9 cellular contexts compared by ENCODE assay signal in the genomic region with DNA sequence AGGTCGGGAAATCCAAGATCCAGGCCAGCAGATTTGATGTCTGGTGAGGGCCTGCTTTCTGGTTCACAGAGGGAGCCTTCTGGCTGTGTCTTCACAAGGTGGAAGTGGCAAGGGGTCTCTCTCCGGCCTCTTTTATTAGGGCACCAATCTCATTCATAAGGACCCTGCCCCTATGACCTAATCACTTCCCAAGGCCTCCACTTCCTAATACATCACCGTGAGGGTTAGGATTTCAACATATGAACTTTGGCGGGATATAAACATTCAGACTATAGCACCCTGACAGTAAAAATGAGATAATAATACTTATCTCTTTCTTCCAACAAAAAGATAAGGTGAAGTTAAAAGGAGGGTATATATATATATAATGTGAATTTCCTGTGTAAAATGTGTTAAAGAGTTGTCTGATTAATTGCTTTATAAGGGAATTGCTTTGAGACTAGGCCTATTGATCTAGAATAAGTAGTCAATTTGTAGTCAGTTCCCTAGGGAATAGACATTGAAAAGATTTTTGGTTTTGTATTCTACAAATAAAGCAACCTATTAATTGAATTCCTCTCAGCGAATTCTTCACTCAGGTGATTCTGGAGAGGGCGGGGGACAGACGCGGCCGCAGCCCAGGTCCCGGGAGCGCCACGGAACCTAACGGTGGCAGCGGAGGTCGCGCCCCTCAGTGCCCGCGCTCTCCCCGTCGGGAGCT. TPM values are rescaled to one million over a fixed set of nuclear protein-coding genes. Genes with fewer than 3 reads are reported as not detected.
DNase-seq lines count a peak whose midpoint lies in the region; ATAC-seq and TF ChIP-seq lines count a peak whose summit lies in the region.
"Had no signal": no experiment of that assay in that cellular context is flagged by ENCODE, and none has a peak within 500 bp of the region (broad histone marks: within the 10 kb centered on the region; RNA-seq: fewer than 3 reads in every experiment).

No MANE protein-coding gene starts in this region.

- CTCF ChIA-PET in A673 (lab: Charles Lee), result no interaction called here

- no peaks in the 10 kb centered on the region for H3K27me3 Mint-ChIP-seq in chondrocyte (ENCODE audit: low read depth)

- peak overlapping the region; percentile 55 for H3K4me3 Mint-ChIP-seq in chondrocyte (ENCODE audit: unreplicated experiment)

- H3K4me1 ChIP-seq in A673 (ENCODE audit: insufficient read depth, low read length, poor library complexity, severe bottlenecking) (peaks cover 7% of the 10 kb centered on the region), HUES48 (ENCODE audit: control insufficient read depth, insufficient read depth, low read length) (no peaks in the 10 kb centered on the region), muscle layer of colon (ENCODE audit: insufficient read depth, low read length) (peaks cover 16% of the 10 kb centered on the region)

- H3K36me3 ChIP-seq in A673 (ENCODE audit: insufficient read depth, low read length, poor library complexity, severe bottlenecking), result no peaks in the 10 kb centered on the region
- H3K36me3 ChIP-seq in HUES48 (ENCODE audit: control insufficient read depth, insufficient read depth, low read length), result no peaks in the 10 kb centered on the region
- no peaks in the 10 kb centered on the region for H3K36me3 ChIP-seq in muscle layer of colon (ENCODE audit: insufficient read depth, low read length)

- no peaks in the 10 kb centered on the region for H3K27me3 ChIP-seq in A673 (replicated peaks; ENCODE audit: insufficient read depth, low read depth, low read length, poor library complexity)
- H3K27me3 ChIP-seq in HUES48 (ENCODE audit: control insufficient read depth, insufficient read depth, low read length), result peaks cover 45% of the 10 kb centered on the region
- no peaks in the 10 kb centered on the region for H3K27me3 ChIP-seq in muscle layer of colon (ENCODE audit: control insufficient read depth in 1 of 2, insufficient read depth in 2 of 2, low read length in 2 of 2)

- H3K27ac ChIP-seq in A673 (ENCODE audit: low read depth, low read length, poor library complexity, severe bottlenecking), result no peak overlapping the region
- no peak overlapping the region for H3K27ac ChIP-seq in HUES48 (ENCODE audit: low read depth, low read length)
- peak overlapping the region; percentile 61 for H3K27ac ChIP-seq in muscle layer of colon (ENCODE audit: low read depth, low read length)

- intact Hi-C loops in A673 (cut with micrococcal nuclease; ENCODE audit: unreplicated experiment), result no loop called here

- H3K36me3 Mint-ChIP-seq in chondrocyte (ENCODE audit: low read depth), result no peaks in the 10 kb centered on the region

- no TSS peak for BruUV-seq in A673 (replicated peaks; lab: Mats Ljungman, UMichigan)

- POLR2A ChIA-PET in A673 (lab: Charles Lee; ENCODE audit: low non-redundant PET), result no interaction called here

- H3K27ac Mint-ChIP-seq in chondrocyte (ENCODE audit: unreplicated experiment), result peak overlapping the region; percentile 24

- DNase-seq in A673 (ENCODE audit: low spot score) (no peak), chondrocyte (ENCODE audit: low spot score) (no peak), OCI-M1 (lab: John Stamatoyannopoulos, UW) (no peak), ecto neural progenitor cell (ENCODE audit: low spot score) (no peak), AML-193 (lab: John Stamatoyannopoulos, UW) (no peak)
- DNase-seq: NCI-H1417 had no signal

- H3K9me3 Mint-ChIP-seq in chondrocyte (ENCODE audit: low read depth), result no peaks in the 10 kb centered on the region

- H3K4me3 ChIP-seq in A673 (ENCODE audit: low read depth, low read length, poor library complexity, severe bottlenecking) (peak overlapping the region; percentile 53), HUES48 (ENCODE audit: low read depth, low read length) (peak overlapping the region; percentile 71), muscle layer of colon (ENCODE audit: low read depth in 1 of 2, low read length in 2 of 2) (peak overlapping the region; percentile 65 to 89)

- H3K9ac ChIP-seq in HUES48 (ENCODE audit: low read depth, low read length) (no peak overlapping the region), muscle layer of colon (ENCODE audit: low read length) (peak overlapping the region; percentile 39)

- no peaks in the 10 kb centered on the region for H3K9me3 ChIP-seq in A673 (ENCODE audit: low read depth, low read length, poor library complexity, severe bottlenecking)
- H3K9me3 ChIP-seq in HUES48 (ENCODE audit: control insufficient read depth, insufficient read depth, low read length), result no peaks in the 10 kb centered on the region
- H3K9me3 ChIP-seq in muscle layer of colon (ENCODE audit: low read length), result no peaks in the 10 kb centered on the region

- TF ChIP-seq CTCF in A673 (conservative IDR thresholded peaks at IDR 0.05; ENCODE audit: low read depth, low read length), result no peak
- no peak for TF ChIP-seq CTCF in chondrocyte (IDR thresholded peaks at IDR 0.05)

- peaks cover 41% of the 10 kb centered on the region for H3K4me1 Mint-ChIP-seq in chondrocyte (ENCODE audit: low read depth)

- no peak for ATAC-seq in HG02870 (IDR thresholded peaks at IDR 0.05; ENCODE audit: unreplicated experiment)

RNA-seq across cellular contexts. Expression of gene LGALS3, which starts 0.5 kb away (rescaled TPM):
- total RNA-seq in A673 (2021) (11.0 and 13.3 TPM in 2 replicates), chondrocyte (53.5 to 56.2 TPM (median 54.1 TPM) in 3 replicates)
